In the genomic region with DNA sequence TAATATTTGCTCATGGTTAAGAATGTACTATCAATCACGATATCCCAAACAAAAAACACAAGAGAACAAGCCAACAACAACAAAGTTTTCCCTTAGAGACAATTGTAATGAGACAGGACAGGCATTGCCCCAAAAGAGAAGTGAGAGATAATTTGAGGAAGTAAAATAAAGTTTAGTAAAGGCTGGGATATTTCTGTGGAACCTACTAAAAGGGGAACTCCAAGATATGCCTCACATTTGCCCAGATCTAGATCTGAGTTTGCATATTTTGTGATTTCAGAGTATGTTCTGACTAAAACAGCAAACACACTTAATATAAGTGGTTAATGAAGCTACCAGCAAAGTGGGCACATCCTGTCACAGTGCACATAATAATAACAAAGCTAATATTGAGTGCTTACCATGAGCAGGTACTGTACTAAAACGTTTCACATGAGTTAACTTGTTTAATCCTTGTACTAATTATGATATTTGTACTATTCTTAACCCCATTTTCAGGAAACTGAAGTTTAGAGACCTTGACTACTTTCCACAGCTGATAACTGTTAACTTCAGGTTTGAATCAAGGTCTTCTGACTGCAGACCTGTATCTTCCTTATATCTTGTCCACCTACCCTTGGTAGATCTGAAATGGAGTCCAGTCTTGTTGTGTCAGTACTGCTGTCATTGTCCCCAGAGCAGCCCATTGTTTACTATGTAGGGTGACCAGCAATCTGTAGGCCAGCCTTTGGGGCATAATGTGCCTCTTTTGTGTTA, we compare ENCODE assay signal across 8 cellular contexts. TPM values are rescaled to one million over a fixed set of nuclear protein-coding genes. Genes with fewer than 3 reads are reported as not detected.
DNase-seq lines count a peak whose midpoint lies in the region; ATAC-seq and TF ChIP-seq lines count a peak whose summit lies in the region.

No MANE protein-coding gene starts in this region.

- CTCF ChIA-PET in WTC11 (lab: Charles Lee) = no interaction called here

- ATAC-seq in GM19035 (IDR thresholded peaks at IDR 0.05; ENCODE audit: unreplicated experiment) (peak; percentile 89), HG02981 (IDR thresholded peaks at IDR 0.05; ENCODE audit: unreplicated experiment) (peak; percentile 91), sciatic nerve (peak; percentile 63), gastroesophageal sphincter (no peak), WTC11 (no peak), foreskin keratinocyte (no peak)
- no peak for ATAC-seq in activated T-cell treated with anti-CD3 and anti-CD28 coated beads, Interleukin-2, amount 50 U/mL, for 4 hours

- TF ChIP-seq POLR2A in gastroesophageal sphincter (IDR thresholded peaks at IDR 0.05) = no peak

- no peak overlapping the region for H3K4me3 Mint-ChIP-seq in activated T-cell treated with anti-CD3 and anti-CD28 coated beads, Interleukin-2, amount 50 U/mL, for 4 hours
- no peak overlapping the region for H3K4me3 Mint-ChIP-seq in WTC11

- TF ChIP-seq CTCF in gastroesophageal sphincter (IDR thresholded peaks at IDR 0.05) = no peak
- no peak for TF ChIP-seq CTCF in WTC11 (IDR thresholded peaks at IDR 0.05)
- no peak for TF ChIP-seq CTCF in foreskin keratinocyte (conservative IDR thresholded peaks at IDR 0.05)

- DNase-seq in SIG-M5 treated with dmso at 0.1 percent for 504 hours (lab: John Stamatoyannopoulos, UW; ENCODE audit: unreplicated experiment) = peak; percentile 86
- no peak for DNase-seq in sciatic nerve (ENCODE audit: low spot score)
- no peak for DNase-seq in activated T-cell treated with anti-CD3 and anti-CD28 coated beads, Interleukin-2, amount 50 U/mL, for 4 hours
- DNase-seq in WTC11 (ENCODE audit: low spot score) = no peak
- DNase-seq in foreskin keratinocyte = no peak

- WGBS in gastroesophageal sphincter (ENCODE audit: low coverage in 1 of 2), 2 donors = 17 to 46% methylated on average over 2 of the region's 2 CpGs

- intact Hi-C loops in sciatic nerve (cut with DNase I) = no loop called here

- H3K27ac ChIP-seq in gastroesophageal sphincter (no peak overlapping the region), foreskin keratinocyte (no peak overlapping the region)

- H3K36me3 ChIP-seq in gastroesophageal sphincter = no peaks in the 10 kb centered on the region

- no peaks in the 10 kb centered on the region for H3K36me3 Mint-ChIP-seq in activated T-cell treated with anti-CD3 and anti-CD28 coated beads, Interleukin-2, amount 50 U/mL, for 4 hours (ENCODE audit: insufficient read depth)
- H3K36me3 Mint-ChIP-seq in WTC11 = no peaks in the 10 kb centered on the region

- H3K9me3 ChIP-seq in gastroesophageal sphincter = no peaks in the 10 kb centered on the region

- H3K4me1 ChIP-seq in gastroesophageal sphincter (peaks cover 0 to 13% (median 0%) of the 10 kb centered on the region in 3 donors), foreskin keratinocyte (peaks cover 2% of the 10 kb centered on the region)

- H3K27ac Mint-ChIP-seq in WTC11 = no peak overlapping the region

- H3K27me3 ChIP-seq in gastroesophageal sphincter (no peaks in the 10 kb centered on the region), foreskin keratinocyte (no peaks in the 10 kb centered on the region)

- H3K4me1 Mint-ChIP-seq in activated T-cell treated with anti-CD3 and anti-CD28 coated beads, Interleukin-2, amount 50 U/mL, for 4 hours (ENCODE audit: low read depth) = peaks cover 3% of the 10 kb centered on the region
- H3K4me1 Mint-ChIP-seq in WTC11 = no peaks in the 10 kb centered on the region

- H3K9me3 Mint-ChIP-seq in activated T-cell treated with anti-CD3 and anti-CD28 coated beads, Interleukin-2, amount 50 U/mL, for 4 hours = no peaks in the 10 kb centered on the region
- H3K9me3 Mint-ChIP-seq in WTC11 = no peaks in the 10 kb centered on the region

- POLR2A ChIA-PET in WTC11 (lab: Charles Lee) = no interaction called here

- no peak overlapping the region for H3K4me3 ChIP-seq in gastroesophageal sphincter

- no peaks in the 10 kb centered on the region for H3K27me3 Mint-ChIP-seq in activated T-cell treated with anti-CD3 and anti-CD28 coated beads, Interleukin-2, amount 50 U/mL, for 4 hours (ENCODE audit: low read depth)
- H3K27me3 Mint-ChIP-seq in WTC11 (ENCODE audit: low read depth) = no peaks in the 10 kb centered on the region

- TF ChIP-seq EP300 in gastroesophageal sphincter (IDR thresholded peaks at IDR 0.05) = no peak

TF ChIP-seq in WTC11, 78 proteins besides CTCF, POLR2A, EP300 and RAD21:
- no peak for TF ChIP-seq ZNF416 (CRISPR knock-in tag; IDR thresholded peaks at IDR 0.05)
- TF ChIP-seq ZNF138 (CRISPR knock-in tag; conservative IDR thresholded peaks at IDR 0.05) = no peak
- no peak for TF ChIP-seq ETV6 (CRISPR knock-in tag; IDR thresholded peaks at IDR 0.05)
- no peak for TF ChIP-seq MAX (CRISPR knock-in tag; IDR thresholded peaks at IDR 0.05)
- TF ChIP-seq TP53 (CRISPR knock-in tag; IDR thresholded peaks at IDR 0.05) = no peak
- TF ChIP-seq, protein P1, sequence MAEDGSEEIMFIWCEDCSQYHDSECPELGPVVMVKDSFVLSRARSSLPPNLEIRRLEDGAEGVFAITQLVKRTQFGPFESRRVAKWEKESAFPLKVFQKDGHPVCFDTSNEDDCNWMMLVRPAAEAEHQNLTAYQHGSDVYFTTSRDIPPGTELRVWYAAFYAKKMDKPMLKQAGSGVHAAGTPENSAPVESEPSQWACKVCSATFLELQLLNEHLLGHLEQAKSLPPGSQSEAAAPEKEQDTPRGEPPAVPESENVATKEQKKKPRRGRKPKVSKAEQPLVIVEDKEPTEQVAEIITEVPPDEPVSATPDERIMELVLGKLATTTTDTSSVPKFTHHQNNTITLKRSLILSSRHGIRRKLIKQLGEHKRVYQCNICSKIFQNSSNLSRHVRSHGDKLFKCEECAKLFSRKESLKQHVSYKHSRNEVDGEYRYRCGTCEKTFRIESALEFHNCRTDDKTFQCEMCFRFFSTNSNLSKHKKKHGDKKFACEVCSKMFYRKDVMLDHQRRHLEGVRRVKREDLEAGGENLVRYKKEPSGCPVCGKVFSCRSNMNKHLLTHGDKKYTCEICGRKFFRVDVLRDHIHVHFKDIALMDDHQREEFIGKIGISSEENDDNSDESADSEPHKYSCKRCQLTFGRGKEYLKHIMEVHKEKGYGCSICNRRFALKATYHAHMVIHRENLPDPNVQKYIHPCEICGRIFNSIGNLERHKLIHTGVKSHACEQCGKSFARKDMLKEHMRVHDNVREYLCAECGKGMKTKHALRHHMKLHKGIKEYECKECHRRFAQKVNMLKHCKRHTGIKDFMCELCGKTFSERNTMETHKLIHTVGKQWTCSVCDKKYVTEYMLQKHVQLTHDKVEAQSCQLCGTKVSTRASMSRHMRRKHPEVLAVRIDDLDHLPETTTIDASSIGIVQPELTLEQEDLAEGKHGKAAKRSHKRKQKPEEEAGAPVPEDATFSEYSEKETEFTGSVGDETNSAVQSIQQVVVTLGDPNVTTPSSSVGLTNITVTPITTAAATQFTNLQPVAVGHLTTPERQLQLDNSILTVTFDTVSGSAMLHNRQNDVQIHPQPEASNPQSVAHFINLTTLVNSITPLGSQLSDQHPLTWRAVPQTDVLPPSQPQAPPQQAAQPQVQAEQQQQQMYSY (CRISPR knock-in tag; IDR thresholded peaks at IDR 0.05) = no peak

RNA-seq across cellular contexts. Expression of gene BMP2K, which starts 26.0 kb away (rescaled TPM):
- total RNA-seq in sciatic nerve (92.9 TPM), gastroesophageal sphincter (10 to 100 TPM; 44.6 to 70.5 (median 48.7) TPM), WTC11 (2021) (19.9 to 23.3 TPM (median 20.2 TPM) in 3 replicates), foreskin keratinocyte (27.7 and 29.4 TPM in 2 replicates)
- 1 to 10 TPM; 8.9 to 9.7 (median 9.3) TPM for total RNA-seq in activated T-cell treated with anti-CD3 and anti-CD28 coated beads, Interleukin-2, amount 50 U/mL, for 4 hours
- 10.4 and 11.1 TPM in 2 replicates for polyA plus RNA-seq in foreskin keratinocyte

Comparison
In these comparisons a context has a peak if more than half of its experiments do, and no peak if none do; other contexts are left out.
1. ATAC-seq: peak in GM19035 (single experiment), HG02981 (single experiment) and sciatic nerve (single experiment); none in activated T-cell treated with anti-CD3 and anti-CD28 coated beads, Interleukin-2, amount 50 U/mL, for 4 hours (0 of 2), gastroesophageal sphincter (single experiment), WTC11 (single experiment) and foreskin keratinocyte (single experiment).